In genomic region chr7:133185512-133185911, GRCh38 we compare ENCODE assay signal across 29 cellular contexts.
"Had no signal": no experiment of that assay in that cellular context is flagged by ENCODE, and none has a peak within 500 bp of the region (broad histone marks: within the 10 kb centered on the region; RNA-seq: fewer than 3 reads in every experiment).

No MANE protein-coding gene starts in this region.

- H3K4me1 Mint-ChIP-seq: T-cell, T-helper 17 cell had no signal

- H3K27me3 ChIP-seq: MG63, SJCRH30 had no signal

- H3K4me2 ChIP-seq: PC-9 had no signal

- H2AFZ ChIP-seq: PC-9 had no signal

- ATAC-seq: Panc1, Right ventricle myocardium inferior, T-cell, T-helper 17 cell had no signal

- H3K9me3 Mint-ChIP-seq: T-cell had no signal

- H3K4me3 ChIP-seq: MG63, PC-9, SJCRH30, SK-N-MC had no signal

- H3K27me3 Mint-ChIP-seq: T-helper 17 cell had no signal

- H3K4me3 Mint-ChIP-seq: T-cell, T-helper 17 cell had no signal

- DNase-seq: MG63, NCI-H1048, NCI-H1092 treated with DMSO at 0.1 percent for 48 hours, NCI-H1105 treated with DMSO at 0.1 percent for 48 hours, NCI-H1417 treated with DMSO at 0.1 percent for 48 hours, NCI-H1436 treated with DMSO at 0.1 percent for 48 hours, NCI-H1694 treated with DMSO at 0.1 percent for 48 hours, NCI-H187 treated with DMSO at 0.1 percent for 48 hours, NCI-H2029, NCI-H2081, NCI-H2171 treated with DMSO at 0.1 percent for 48 hours, NCI-H2227 treated with DMSO at 0.1 percent for 48 hours, NCI-H446, NCI-H510A treated with DMSO at 0.1 percent for 48 hours, NCI-H524 treated with DMSO at 0.1 percent for 48 hours, NCI-H526 treated with DMSO at 0.1 percent for 48 hours, NCI-H748 treated with DMSO at 0.1 percent for 48 hours, NCI-H82, PC-9, SHP77, SIG-M5, SJCRH30, T-cell, T-helper 17 cell had no signal

- H3K36me3 Mint-ChIP-seq: T-cell had no signal

- FAIRE-seq: RCC 7860 had no signal

- H3K27ac ChIP-seq: PC-9, RWPE1, SJCRH30, SK-N-MC had no signal

- H3K36me3 ChIP-seq: MG63, SJCRH30 had no signal

- H3K4me1 ChIP-seq: SJCRH30 had no signal

- H3K9me3 ChIP-seq: MG63, SJCRH30 had no signal

- H3K27ac Mint-ChIP-seq: T-cell, T-helper 17 cell had no signal
